9 cellular contexts compared by ENCODE assay signal in genomic region chr20:10540636-10541493, GRCh38.
DNase-seq lines count a peak whose midpoint lies in the region; TF ChIP-seq lines count a peak whose summit lies in the region.
"Had no signal": no experiment of that assay in that cellular context is flagged by ENCODE, and none has a peak within 500 bp of the region (broad histone marks: within the 10 kb centered on the region; RNA-seq: fewer than 3 reads in every experiment).

No MANE protein-coding gene starts in this region.

- CTCF ChIA-PET in HEK293T (lab: Yijun Ruan, JAX), result no interaction called here

- no peaks in the 10 kb centered on the region for H3F3A ChIP-seq in Loucy (ENCODE audit: low read depth)

- no peaks in the 10 kb centered on the region for H4K20me1 ChIP-seq in Loucy (ENCODE audit: insufficient read depth, low read length, poor library complexity, severe bottlenecking)

- H3K27me3 ChIP-seq in Loucy (ENCODE audit: insufficient read depth, low read length, poor library complexity, severe bottlenecking) (no peaks in the 10 kb centered on the region), muscle layer of duodenum (ENCODE audit: low read depth, low read length) (no peaks in the 10 kb centered on the region)

- H3K9ac ChIP-seq in Loucy (ENCODE audit: low read depth, low read length, poor library complexity, severe bottlenecking), result no peak overlapping the region

- H3K36me3 ChIP-seq in Loucy (ENCODE audit: insufficient read depth, low read length) (no peaks in the 10 kb centered on the region), muscle layer of duodenum (ENCODE audit: control insufficient read depth in 1 of 2, insufficient read depth in 2 of 2, low read length in 2 of 2) (peaks cover 0 to 3% of the 10 kb centered on the region in 2 donors)

- peak overlapping the region; percentile 6 for H3K4me2 ChIP-seq in Loucy (ENCODE audit: low read depth, low read length, poor library complexity, severe bottlenecking)

- H3K4me1 ChIP-seq in Loucy (ENCODE audit: insufficient read depth, low read length, poor library complexity, severe bottlenecking), result peaks cover 14% of the 10 kb centered on the region
- H3K4me1 ChIP-seq in muscle layer of duodenum (ENCODE audit: control insufficient read depth in 1 of 2, insufficient read depth in 2 of 2, low read length in 2 of 2), result peaks cover 0 to 4% of the 10 kb centered on the region in 2 donors

- peak; percentile 22 to 32 for DNase-seq in AML-193 (lab: John Stamatoyannopoulos, UW)
- DNase-seq in dermis microvascular lymphatic vessel endothelial cell (ENCODE audit: low read depth in 2 of 2), result peak; percentile 74 to 93
- no peak for DNase-seq in HEK293T (ENCODE audit: extremely low spot score)
- DNase-seq in KG1 (lab: John Stamatoyannopoulos, UW), result no peak
- no peak for DNase-seq in HUDEP-2 (lab: John Stamatoyannopoulos, UW; ENCODE audit: unreplicated experiment in 76 of 76)
- no peak for DNase-seq in NCI-H187 treated with DMSO at 0.1 percent for 48 hours (lab: John Stamatoyannopoulos, UW)
- DNase-seq: RPMI8226 had no signal

- TF ChIP-seq CTCF in Loucy (conservative IDR thresholded peaks at IDR 0.05; ENCODE audit: low read length), result no peak

- POLR2A ChIA-PET in HEK293T (lab: Yijun Ruan, JAX), result no interaction called here

- H3K9me3 ChIP-seq in Loucy (ENCODE audit: insufficient read depth, low read depth, low read length), result no peaks in the 10 kb centered on the region
- H3K9me3 ChIP-seq in muscle layer of duodenum (ENCODE audit: control insufficient read depth in 1 of 2, low read length in 2 of 2), result no peaks in the 10 kb centered on the region

- H3K27ac ChIP-seq in muscle layer of duodenum (ENCODE audit: low read length), result peak overlapping the region; percentile 6

- no peak overlapping the region for H2AFZ ChIP-seq in Loucy (ENCODE audit: low read length)

- no peak overlapping the region for H3K4me3 ChIP-seq in Loucy (ENCODE audit: low read length, poor library complexity, severe bottlenecking)
- H3K4me3 ChIP-seq in muscle layer of duodenum (ENCODE audit: low read depth in 1 of 2, low read length in 2 of 2), result no peak overlapping the region

- H3K79me2 ChIP-seq in Loucy (ENCODE audit: insufficient read depth, low read length), result no peaks in the 10 kb centered on the region; the same call in 1 of the 2 replicates

- no peaks in the 10 kb centered on the region for H3K9me2 ChIP-seq in Loucy (replicated peaks; ENCODE audit: low read depth, low read length)

TF ChIP-seq in HEK293T, 16 proteins besides CTCF, POLR2A, EP300 and RAD21:
- TF ChIP-seq ELF4 (IDR thresholded peaks at IDR 0.05), result no peak
- TF ChIP-seq LEF1 (IDR thresholded peaks at IDR 0.05; ENCODE audit: borderline replicate concordance), result no peak
- TF ChIP-seq FOXA1 (IDR thresholded peaks at IDR 0.05), result no peak
- no peak for TF ChIP-seq ARNT (IDR thresholded peaks at IDR 0.05)
- TF ChIP-seq HDGF (IDR thresholded peaks at IDR 0.05; ENCODE audit: borderline replicate concordance), result no peak
- no peak for TF ChIP-seq SP1 (IDR thresholded peaks at IDR 0.05)
- no peak for TF ChIP-seq FOXK2 (IDR thresholded peaks at IDR 0.05)
- TF ChIP-seq NFRKB (IDR thresholded peaks at IDR 0.05), result no peak
- no peak for TF ChIP-seq BHLHE40 (IDR thresholded peaks at IDR 0.05; ENCODE audit: borderline replicate concordance)
- TF ChIP-seq CTBP1 (IDR thresholded peaks at IDR 0.05; ENCODE audit: borderline replicate concordance), result no peak
- no peak for TF ChIP-seq TARDBP (IDR thresholded peaks at IDR 0.05)
- no peak for TF ChIP-seq L3MBTL2 (conservative IDR thresholded peaks at IDR 0.05)
- TF ChIP-seq SUZ12 (IDR thresholded peaks at IDR 0.05), result no peak
- TF ChIP-seq FOXM1 (IDR thresholded peaks at IDR 0.05; ENCODE audit: borderline replicate concordance), result no peak
- TF ChIP-seq PKNOX1 (IDR thresholded peaks at IDR 0.05), result no peak
- TF ChIP-seq ZNF384 (IDR thresholded peaks at IDR 0.05), result no peak
TF ChIP-seq in HEK293T: peak in this region for 0.

Comparison
In these comparisons a context has a peak if more than half of its experiments do, and no peak if none do; other contexts are left out.
1. DNase-seq: peak in AML-193 (2 of 2) and dermis microvascular lymphatic vessel endothelial cell (2 of 2); none in HEK293T (single experiment), KG1 (single experiment), HUDEP-2 (0 of 76) and NCI-H187 treated with DMSO at 0.1 percent for 48 hours (single experiment).